1 cellular context compared by ENCODE assay signal in genomic region chr11:114400222-114400973, GRCh38.
TF ChIP-seq lines count a peak whose summit lies in the region.

Gene C11orf71, minus strand, starts transcription at chr11:114400511. Its CDS starts 180 bp downstream, at chr11:114400331.
Gene RBM7, plus strand, starts transcription at chr11:114400666. Its CDS starts 6 bp downstream, at chr11:114400672.

TF ChIP-seq in HepG2, 621 proteins besides CTCF, POLR2A, EP300 and RAD21 (continued from another document and continues in another):
- peak; percentile 52; the same call in 1 of the 2 replicates for TF ChIP-seq BRCA1 (CRISPR knock-in tag; IDR thresholded peaks at IDR 0.05)
- TF ChIP-seq KLF13 (CRISPR knock-in tag; IDR thresholded peaks at IDR 0.05) = no peak
- peak; percentile 87 for TF ChIP-seq HOMEZ (CRISPR knock-in tag; IDR thresholded peaks at IDR 0.05; ENCODE audit: low read depth)
- TF ChIP-seq PRDM15 (CRISPR knock-in tag; IDR thresholded peaks at IDR 0.05) = 0 out of 2 replicates have a peak, but pooled peaks have one; percentile 40
- 0 out of 2 replicates have a peak, but pooled peaks have one; percentile 39 for TF ChIP-seq CHD2 (IDR thresholded peaks at IDR 0.05; ENCODE audit: low read depth, low read length)
- no peak for TF ChIP-seq ZBTB7A (CRISPR knock-in tag; IDR thresholded peaks at IDR 0.05)
- peak; percentile 20; the same call in 1 of the 2 replicates for TF ChIP-seq ARID3A (IDR thresholded peaks at IDR 0.05; ENCODE audit: low read depth, low read length)
- no peak for TF ChIP-seq CHD4 (IDR thresholded peaks at IDR 0.05; ENCODE audit: borderline replicate concordance, low read length)
- no peak for TF ChIP-seq MXD4 (CRISPR knock-in tag; IDR thresholded peaks at IDR 0.05)
- TF ChIP-seq GPN1 (CRISPR knock-in tag; IDR thresholded peaks at IDR 0.05; ENCODE audit: borderline replicate concordance) = no peak
- TF ChIP-seq TRIM24 (CRISPR knock-in tag; IDR thresholded peaks at IDR 0.05) = no peak
- 0 out of 2 replicates have a peak, but pooled peaks have one; percentile 52 for TF ChIP-seq ZNF292 (CRISPR knock-in tag; IDR thresholded peaks at IDR 0.05; ENCODE audit: borderline replicate concordance, low read depth)
- TF ChIP-seq REXO4 (CRISPR knock-in tag; IDR thresholded peaks at IDR 0.05; ENCODE audit: borderline replicate concordance) = no peak
- no peak for TF ChIP-seq ZNF550 (CRISPR knock-in tag; IDR thresholded peaks at IDR 0.05; ENCODE audit: borderline replicate concordance)
- no peak for TF ChIP-seq TEAD2 (CRISPR knock-in tag; IDR thresholded peaks at IDR 0.05)
- no peak for TF ChIP-seq TEAD3 (CRISPR knock-in tag; optimal IDR thresholded peaks at IDR 0.05; ENCODE audit: borderline replicate concordance)
- 0 out of 2 replicates have a peak, but pooled peaks have one; percentile 22 for TF ChIP-seq ZNF362 (CRISPR knock-in tag; IDR thresholded peaks at IDR 0.05; ENCODE audit: borderline replicate concordance)
- TF ChIP-seq RXRB (CRISPR knock-in tag; IDR thresholded peaks at IDR 0.05; ENCODE audit: borderline replicate concordance) = peak; percentile 64
- TF ChIP-seq EEA1 (CRISPR knock-in tag; IDR thresholded peaks at IDR 0.05; ENCODE audit: borderline replicate concordance) = no peak
- TF ChIP-seq ZNF432 (CRISPR knock-in tag; IDR thresholded peaks at IDR 0.05; ENCODE audit: borderline replicate concordance) = no peak
- peak; percentile 85 for TF ChIP-seq ZNF574 (CRISPR knock-in tag; IDR thresholded peaks at IDR 0.05)
- TF ChIP-seq PBX3 (CRISPR knock-in tag; IDR thresholded peaks at IDR 0.05; ENCODE audit: borderline replicate concordance) = no peak
- no peak for TF ChIP-seq ATM (IDR thresholded peaks at IDR 0.05; ENCODE audit: borderline replicate concordance)
- TF ChIP-seq ZNF567 (CRISPR knock-in tag; IDR thresholded peaks at IDR 0.05; ENCODE audit: borderline replicate concordance) = peak; percentile 90; the same call in 1 of the 2 replicates
- TF ChIP-seq ZNF841 (CRISPR knock-in tag; IDR thresholded peaks at IDR 0.05; ENCODE audit: borderline replicate concordance) = no peak
- no peak for TF ChIP-seq NCOA5 (CRISPR knock-in tag; IDR thresholded peaks at IDR 0.05)
- no peak for TF ChIP-seq U2AF2 (IDR thresholded peaks at IDR 0.05; ENCODE audit: low read depth, low read length)
- peak; percentile 82; the same call in 1 of the 2 replicates for TF ChIP-seq CENPBD1 (CRISPR knock-in tag; IDR thresholded peaks at IDR 0.05; ENCODE audit: borderline replicate concordance, low read depth)
- peak; percentile 23 for TF ChIP-seq AGO1 (IDR thresholded peaks at IDR 0.05; ENCODE audit: low read depth, low read length, poor library complexity, severe bottlenecking)
- peak; percentile 27; the same call in 1 of the 2 replicates for TF ChIP-seq ZNF281 (CRISPR knock-in tag; IDR thresholded peaks at IDR 0.05; ENCODE audit: borderline replicate concordance)
- peak; percentile 80; the same call in 1 of the 2 replicates for TF ChIP-seq ZNF776 (CRISPR knock-in tag; IDR thresholded peaks at IDR 0.05)
- TF ChIP-seq MAX (IDR thresholded peaks at IDR 0.05) = peak; percentile 74
- 0 out of 2 replicates have a peak, but pooled peaks have one; percentile 12 for TF ChIP-seq ZNF629 (CRISPR knock-in tag; conservative IDR thresholded peaks at IDR 0.05)
- no peak for TF ChIP-seq RARG (CRISPR knock-in tag; IDR thresholded peaks at IDR 0.05; ENCODE audit: low read depth)
- TF ChIP-seq RBM22 (optimal IDR thresholded peaks at IDR 0.05; ENCODE audit: low read length) = no peak
- TF ChIP-seq MYNN (CRISPR knock-in tag; IDR thresholded peaks at IDR 0.05; ENCODE audit: low read depth) = no peak
- no peak for TF ChIP-seq FOXO4 (CRISPR knock-in tag; conservative IDR thresholded peaks at IDR 0.05)
- no peak for TF ChIP-seq RFX3 (CRISPR knock-in tag; IDR thresholded peaks at IDR 0.05)
- peak; percentile 92 for TF ChIP-seq HIVEP1 (CRISPR knock-in tag; IDR thresholded peaks at IDR 0.05)
- TF ChIP-seq CEBPB (IDR thresholded peaks at IDR 0.05; ENCODE audit: borderline replicate concordance, low read depth, low read length) = peak; percentile 88
- TF ChIP-seq HOXD1 (CRISPR knock-in tag; IDR thresholded peaks at IDR 0.05) = no peak; the same call in 1 of the 2 replicates
- no peak; the same call in 1 of the 2 replicates for TF ChIP-seq TOE1 (CRISPR knock-in tag; IDR thresholded peaks at IDR 0.05)
- TF ChIP-seq ZIK1 (CRISPR knock-in tag; IDR thresholded peaks at IDR 0.05; ENCODE audit: borderline replicate concordance, low read depth) = peak; percentile 76; the same call in 1 of the 2 replicates
- no peak for TF ChIP-seq PBX2 (CRISPR knock-in tag; IDR thresholded peaks at IDR 0.05)
